In genomic region chrX:154730271-154730883, GRCh38 we compare ENCODE assay signal across 8 cellular contexts. TPM values are rescaled to one million over a fixed set of nuclear protein-coding genes. Genes with fewer than 3 reads are reported as not detected.
DNase-seq lines count a peak whose midpoint lies in the region; ATAC-seq and TF ChIP-seq lines count a peak whose summit lies in the region.

No MANE protein-coding gene starts in this region.

- no peaks in the 10 kb centered on the region for H3K9me3 ChIP-seq in right lobe of liver
- no peaks in the 10 kb centered on the region for H3K9me3 ChIP-seq in transverse colon

- H3K36me3 ChIP-seq in right lobe of liver (no peaks in the 10 kb centered on the region), transverse colon (no peaks in the 10 kb centered on the region)

- no peak overlapping the region for H3K4me3 Mint-ChIP-seq in T-helper 1 cell treated with Interleukin-12 subunit alpha and Interleukin-12 subunit beta and Interleukin-4 antibody, amounts not matched to agents 30 μg/mL and 1 μg/mL, for 36 hours
- no peak overlapping the region for H3K4me3 Mint-ChIP-seq in chondrocyte (ENCODE audit: unreplicated experiment)

- H3K4me3 ChIP-seq in right lobe of liver (no peak overlapping the region), transverse colon (no peak overlapping the region)

- H3K27me3 Mint-ChIP-seq in T-helper 1 cell treated with Interleukin-12 subunit alpha and Interleukin-12 subunit beta and Interleukin-4 antibody, amounts not matched to agents 30 μg/mL and 1 μg/mL, for 36 hours (ENCODE audit: low read depth): no peaks in the 10 kb centered on the region
- no peaks in the 10 kb centered on the region for H3K27me3 Mint-ChIP-seq in chondrocyte (ENCODE audit: low read depth)

- intact Hi-C loops in right lobe of liver (cut with DNase I): no loop called here
- intact Hi-C loops in transverse colon (cut with DNase I; ENCODE audit: low total_unique reads): no loop called here

- TF ChIP-seq CTCF in chondrocyte (IDR thresholded peaks at IDR 0.05): no peak
- TF ChIP-seq CTCF in right lobe of liver (IDR thresholded peaks at IDR 0.05): no peak
- TF ChIP-seq CTCF in transverse colon (IDR thresholded peaks at IDR 0.05): no peak

- H3K27me3 ChIP-seq in right lobe of liver: no peaks in the 10 kb centered on the region
- H3K27me3 ChIP-seq in transverse colon: no peaks in the 10 kb centered on the region

- no peak for TF ChIP-seq EP300 in transverse colon (IDR thresholded peaks at IDR 0.05; ENCODE audit: low read depth)

- H3K4me1 Mint-ChIP-seq in T-helper 1 cell treated with Interleukin-12 subunit alpha and Interleukin-12 subunit beta and Interleukin-4 antibody, amounts not matched to agents 30 μg/mL and 1 μg/mL, for 36 hours (ENCODE audit: low read depth): peaks cover 87% of the 10 kb centered on the region
- H3K4me1 Mint-ChIP-seq in chondrocyte (ENCODE audit: low read depth): peaks cover 86% of the 10 kb centered on the region

- TF ChIP-seq POLR2A in right lobe of liver (IDR thresholded peaks at IDR 0.05): no peak
- TF ChIP-seq POLR2A in transverse colon (IDR thresholded peaks at IDR 0.05): no peak

- peaks cover 0 to 31% (median 9%) of the 10 kb centered on the region in 4 donors for H3K4me1 ChIP-seq in right lobe of liver
- H3K4me1 ChIP-seq in transverse colon: peaks cover 0 to 52% (median 5%) of the 10 kb centered on the region in 4 donors

- 48% methylated on average over 6 of the region's 6 CpGs for WGBS in right lobe of liver (ENCODE audit: insufficient coverage, low coverage, low lambda C conversion rate, missing lambda C conversion rate)
- WGBS in transverse colon (ENCODE audit: low coverage in 1 of 2), 2 donors: 49% methylated on average over 6 of the region's 6 CpGs; no CpG with 5 or more reads in 1 of the 2 donors

- peak overlapping the region; percentile 31 for H3K27ac Mint-ChIP-seq in T-helper 1 cell treated with Interleukin-12 subunit alpha and Interleukin-12 subunit beta and Interleukin-4 antibody, amounts not matched to agents 30 μg/mL and 1 μg/mL, for 36 hours
- H3K27ac Mint-ChIP-seq in chondrocyte (ENCODE audit: unreplicated experiment): peak overlapping the region; percentile 74

- H3K27ac ChIP-seq in right lobe of liver (peak overlapping the region; percentile 0 to 34 (median 15)), transverse colon (peak overlapping the region; percentile 55 to 85 (median 75))

- DNase-seq in T-helper 1 cell: no peak
- no peak for DNase-seq in chondrocyte (ENCODE audit: low spot score)
- peak; percentile 73 to 88 (median 75) for DNase-seq in right lobe of liver
- DNase-seq in transverse colon: no peak
- no peak for DNase-seq in NCI-H1092 treated with DMSO at 0.1 percent for 48 hours (lab: John Stamatoyannopoulos, UW)
- DNase-seq in iPS-NIHi11 (ENCODE audit: low spot score): no peak

- peak; percentile 76 to 90 (median 79) for ATAC-seq in right lobe of liver
- ATAC-seq in HG03097 (IDR thresholded peaks at IDR 0.05; ENCODE audit: low FRiP score, unreplicated experiment): no peak

- in situ Hi-C loops in transverse colon (cut with MboI; ENCODE audit: low pct_ligation_motif_present in 1 of 4, low pct_unique_long_range_greater_than_20kb in 1 of 4, low sequenced_read_pairs in 3 of 4): loop anchor here in 1 of 4 donors (25.0 kb wide), 1 partner anchor 107 kb away; the partner anchor contains the start of gene SMIM9

- no peaks in the 10 kb centered on the region for H3K9me3 Mint-ChIP-seq in T-helper 1 cell treated with Interleukin-12 subunit alpha and Interleukin-12 subunit beta and Interleukin-4 antibody, amounts not matched to agents 30 μg/mL and 1 μg/mL, for 36 hours
- peaks cover 2% of the 10 kb centered on the region for H3K9me3 Mint-ChIP-seq in chondrocyte (ENCODE audit: low read depth)

- H3K36me3 Mint-ChIP-seq in T-helper 1 cell treated with Interleukin-12 subunit alpha and Interleukin-12 subunit beta and Interleukin-4 antibody, amounts not matched to agents 30 μg/mL and 1 μg/mL, for 36 hours (ENCODE audit: low read depth): peaks cover 44% of the 10 kb centered on the region
- H3K36me3 Mint-ChIP-seq in chondrocyte (ENCODE audit: low read depth): no peaks in the 10 kb centered on the region

RNA-seq across cellular contexts. Expression of gene GAB3, which starts 20.5 kb away (rescaled TPM):
- 2.0 to 2.4 TPM (median 2.2 TPM) in 3 replicates for total RNA-seq in chondrocyte
- 1 to 10 TPM in 3 of 6 experiments, under 1 TPM in 3; 0.64 to 1.7 (median 1.1) TPM for total RNA-seq in right lobe of liver
- total RNA-seq in transverse colon: 1 to 10 TPM in 3 of 4 donors, under 1 TPM in 1; 0.37 to 4.4 (median 3.0) TPM

RNA-seq across cellular contexts. Expression of gene DKC1, which starts 32.3 kb away (rescaled TPM):
- 31.1 to 38.1 TPM (median 31.2 TPM) in 3 replicates for total RNA-seq in chondrocyte
- 10 to 100 TPM in 5 of 6 experiments, 1 to 10 TPM in 1; 9.7 to 21.2 (median 17.7) TPM for total RNA-seq in right lobe of liver
- 100 to 1,000 TPM in 1 of 4 donors, 10 to 100 TPM in 3; 12.7 to 134 (median 24.9) TPM for total RNA-seq in transverse colon

Comparison
In these comparisons a context has a peak if more than half of its experiments do, and no peak if none do; other contexts are left out.
1. DNase-seq: peak in right lobe of liver (3 of 3); none in T-helper 1 cell (0 of 5), chondrocyte (single experiment), transverse colon (single experiment), NCI-H1092 treated with DMSO at 0.1 percent for 48 hours (single experiment) and iPS-NIHi11 (single experiment).